ENCODE assay signal across 21 cellular contexts in genomic region chr20:59023616-59024015, GRCh38. TPM values are rescaled to one million over a fixed set of nuclear protein-coding genes. Genes with fewer than 3 reads are reported as not detected.
A peak's percentile ranks its signal among the peaks of the same experiment; 100 is the strongest.
DNase-seq lines count a peak whose midpoint lies in the region; ATAC-seq, FAIRE-seq and TF ChIP-seq lines count a peak whose summit lies in the region.
"Had no signal": no experiment of that assay in that cellular context is flagged by ENCODE, and none has a peak within 500 bp of the region (broad histone marks: within the 10 kb centered on the region; RNA-seq: fewer than 3 reads in every experiment).

No MANE protein-coding gene starts in this region.

- TF ChIP-seq POLR2A in GM12891 (IDR thresholded peaks at IDR 0.05; ENCODE audit: low read depth, low read length) = no peak

- no peak for DNase-seq in stimulated activated naive CD8-positive, alpha-beta T cell treated with anti-CD3 and anti-CD28 coated beads, Interleukin-15, amount 100 ng/mL, for 72 hours
- DNase-seq in stimulated activated naive CD8-positive, alpha-beta T cell treated with anti-CD3 and anti-CD28 coated beads, Interleukin-15, Interleukin-2, amounts not matched to agents 100 U/mL and 50 U/mL, for 24 hours = no peak
- peak; percentile 31 for DNase-seq in activated CD8-positive, alpha-beta memory T cell treated with anti-CD3 and anti-CD28 coated beads, Interleukin-2, amount 10 ng/mL, durations not matched to agents 7 days and 5 days
- DNase-seq in osteocyte (ENCODE audit: extremely low spot score, unreplicated experiment) (peak; percentile 70), sciatic nerve (ENCODE audit: low spot score) (no peak), GM12891 (ENCODE audit: insufficient read length, low spot score) (no peak), H4 (ENCODE audit: low spot score) (no peak)
- DNase-seq: Caco-2, DMS 273 treated with DMSO at 0.1 percent for 48 hours, DND-41, MV-4-11, NCI-H1417 treated with DMSO at 0.1 percent for 48 hours, NCI-H187, NCI-H2107, NCI-H446 treated with DMSO at 0.1 percent for 48 hours, NCI-H526 treated with DMSO at 0.1 percent for 48 hours, OCI-M1, SHP77 treated with DMSO at 0.1 percent for 48 hours had no signal

- no peak for TF ChIP-seq CTCF in osteocyte (IDR thresholded peaks at IDR 0.05)

- ATAC-seq in stimulated activated naive CD8-positive, alpha-beta T cell treated with anti-CD3 and anti-CD28 coated beads, Interleukin-15, amount 100 ng/mL, for 72 hours = no peak
- no peak for ATAC-seq in stimulated activated naive CD8-positive, alpha-beta T cell treated with anti-CD3 and anti-CD28 coated beads, Interleukin-15, Interleukin-2, amounts not matched to agents 100 U/mL and 50 U/mL, for 24 hours
- no peak for ATAC-seq in activated CD8-positive, alpha-beta memory T cell treated with anti-CD3 and anti-CD28 coated beads, Interleukin-2, amount 10 ng/mL, durations not matched to agents 7 days and 5 days
- no peak for ATAC-seq in sciatic nerve
- ATAC-seq: GM12878 had no signal

- CTCF ChIA-PET in activated CD8-positive, alpha-beta memory T cell treated with anti-CD3 and anti-CD28 coated beads, Interleukin-2, amount 10 ng/mL, durations not matched to agents 7 days and 5 days (lab: Charles Lee) = no interaction called here

- H3K9me3 Mint-ChIP-seq in stimulated activated naive CD8-positive, alpha-beta T cell treated with anti-CD3 and anti-CD28 coated beads, Interleukin-15, amount 100 ng/mL, for 72 hours = no peaks in the 10 kb centered on the region
- no peaks in the 10 kb centered on the region for H3K9me3 Mint-ChIP-seq in activated CD8-positive, alpha-beta memory T cell treated with anti-CD3 and anti-CD28 coated beads, Interleukin-2, amount 10 ng/mL, durations not matched to agents 7 days and 5 days (ENCODE audit: low read depth)
- no peaks in the 10 kb centered on the region for H3K9me3 Mint-ChIP-seq in osteocyte (ENCODE audit: unreplicated experiment)
- H3K9me3 Mint-ChIP-seq: CD4-positive, alpha-beta memory T cell had no signal

- peaks cover 31% of the 10 kb centered on the region for H3K4me1 Mint-ChIP-seq in stimulated activated naive CD8-positive, alpha-beta T cell treated with anti-CD3 and anti-CD28 coated beads, Interleukin-15, amount 100 ng/mL, for 72 hours
- H3K4me1 Mint-ChIP-seq in activated CD8-positive, alpha-beta memory T cell treated with anti-CD3 and anti-CD28 coated beads, Interleukin-2, amount 10 ng/mL, durations not matched to agents 7 days and 5 days = peaks cover 23% of the 10 kb centered on the region
- peaks cover 33% of the 10 kb centered on the region for H3K4me1 Mint-ChIP-seq in osteocyte (ENCODE audit: unreplicated experiment)

- H3K27me3 Mint-ChIP-seq in stimulated activated naive CD8-positive, alpha-beta T cell treated with anti-CD3 and anti-CD28 coated beads, Interleukin-15, amount 100 ng/mL, for 72 hours = no peaks in the 10 kb centered on the region
- no peaks in the 10 kb centered on the region for H3K27me3 Mint-ChIP-seq in activated CD8-positive, alpha-beta memory T cell treated with anti-CD3 and anti-CD28 coated beads, Interleukin-2, amount 10 ng/mL, durations not matched to agents 7 days and 5 days
- H3K27me3 Mint-ChIP-seq in osteocyte (ENCODE audit: unreplicated experiment) = no peaks in the 10 kb centered on the region
- H3K27me3 Mint-ChIP-seq: CD4-positive, alpha-beta memory T cell had no signal

- intact Hi-C loops in sciatic nerve (cut with DNase I) = no loop called here

- peaks cover 36% of the 10 kb centered on the region for H3K36me3 Mint-ChIP-seq in activated CD8-positive, alpha-beta memory T cell treated with anti-CD3 and anti-CD28 coated beads, Interleukin-2, amount 10 ng/mL, durations not matched to agents 7 days and 5 days
- H3K36me3 Mint-ChIP-seq in osteocyte (ENCODE audit: unreplicated experiment) = peaks cover 34% of the 10 kb centered on the region

- FAIRE-seq in GM12891 (lab: Jason Lieb, UNC) = no peak
- FAIRE-seq: GM12878 had no signal

- H3K27ac Mint-ChIP-seq in stimulated activated naive CD8-positive, alpha-beta T cell treated with anti-CD3 and anti-CD28 coated beads, Interleukin-15, amount 100 ng/mL, for 72 hours = peak overlapping the region; percentile 48 to 67
- no peak overlapping the region for H3K27ac Mint-ChIP-seq in activated CD8-positive, alpha-beta memory T cell treated with anti-CD3 and anti-CD28 coated beads, Interleukin-2, amount 10 ng/mL, durations not matched to agents 7 days and 5 days
- H3K27ac Mint-ChIP-seq in osteocyte (ENCODE audit: unreplicated experiment) = no peak overlapping the region

- H3K4me3 Mint-ChIP-seq in stimulated activated naive CD8-positive, alpha-beta T cell treated with anti-CD3 and anti-CD28 coated beads, Interleukin-15, amount 100 ng/mL, for 72 hours = no peak overlapping the region
- no peak overlapping the region for H3K4me3 Mint-ChIP-seq in activated CD8-positive, alpha-beta memory T cell treated with anti-CD3 and anti-CD28 coated beads, Interleukin-2, amount 10 ng/mL, durations not matched to agents 7 days and 5 days
- H3K4me3 Mint-ChIP-seq in osteocyte (ENCODE audit: unreplicated experiment) = no peak overlapping the region
- H3K4me3 Mint-ChIP-seq: CD4-positive, alpha-beta memory T cell had no signal

TF ChIP-seq in GM12891, 5 proteins besides CTCF, POLR2A, EP300 and RAD21:
- TF ChIP-seq POU2F2 (IDR thresholded peaks at IDR 0.05; ENCODE audit: low read depth, low read length) (no peak), POLR2AphosphoS5 (IDR thresholded peaks at IDR 0.05; ENCODE audit: low read depth, low read length) (no peak), PAX5 (IDR thresholded peaks at IDR 0.05; ENCODE audit: insufficient read depth, low read length, severe bottlenecking) (no peak), SPI1 (IDR thresholded peaks at IDR 0.05; ENCODE audit: low read depth, low read length) (no peak), TAF1 (IDR thresholded peaks at IDR 0.05; ENCODE audit: low read depth, low read length) (no peak)

RNA-seq across cellular contexts. Expression of gene TUBB1, which starts 4.4 kb away (rescaled TPM):
- not detected for total RNA-seq in activated CD8-positive, alpha-beta memory T cell treated with anti-CD3 and anti-CD28 coated beads, Interleukin-2, amount 10 ng/mL, durations not matched to agents 7 days and 5 days
- not detected in 2 replicates for total RNA-seq in osteocyte
- total RNA-seq in sciatic nerve = 1.0 TPM
- 0.27 TPM for polyA plus RNA-seq in GM12891 (2012; ENCODE audit: low read depth, missing spikeins)
- total RNA-seq in H4 (2014; rRNA removed; shearing (Covaris generic)) = not detected in 2 replicates
- total RNA-seq: CD4-positive, alpha-beta memory T cell; HT1080 had no signal
- polyA plus RNA-seq: CD4-positive, alpha-beta memory T cell had no signal

RNA-seq across cellular contexts. Expression of gene ATP5F1E, which starts 8.5 kb away (rescaled TPM):
- total RNA-seq in activated CD8-positive, alpha-beta memory T cell treated with anti-CD3 and anti-CD28 coated beads, Interleukin-2, amount 10 ng/mL, durations not matched to agents 7 days and 5 days = 10 to 100 TPM; 78.3 to 80.8 TPM
- 66.7 and 68.2 TPM in 2 replicates for total RNA-seq in osteocyte
- total RNA-seq in sciatic nerve = 38.4 TPM
- 146 TPM for polyA plus RNA-seq in GM12891 (2012; ENCODE audit: low read depth, missing spikeins)
- total RNA-seq in H4 (2014; rRNA removed; shearing (Covaris generic)) = 45.0 and 50.5 TPM in 2 replicates

RNA-seq across cellular contexts. Expression of gene CTSZ, which starts 16.6 kb away (rescaled TPM):
- total RNA-seq in activated CD8-positive, alpha-beta memory T cell treated with anti-CD3 and anti-CD28 coated beads, Interleukin-2, amount 10 ng/mL, durations not matched to agents 7 days and 5 days = 10 to 100 TPM; 39.6 to 48.0 TPM
- total RNA-seq in osteocyte (17.2 and 17.5 TPM in 2 replicates), sciatic nerve (151 TPM)
- 190 TPM for polyA plus RNA-seq in GM12891 (2012; ENCODE audit: low read depth, missing spikeins)
- total RNA-seq in H4 (2014; rRNA removed; shearing (Covaris generic)) = 0.17 and 0.18 TPM in 2 replicates

RNA-seq across cellular contexts. Expression of gene PRELID3B, which starts 19.0 kb away (rescaled TPM):
- total RNA-seq in activated CD8-positive, alpha-beta memory T cell treated with anti-CD3 and anti-CD28 coated beads, Interleukin-2, amount 10 ng/mL, durations not matched to agents 7 days and 5 days = 100 to 1,000 TPM in 1 of 2 experiments, 10 to 100 TPM in 1; 80.4 to 104 TPM
- total RNA-seq in osteocyte (38.8 and 45.1 TPM in 2 replicates), sciatic nerve (30.5 TPM)
- polyA plus RNA-seq in GM12891 (2012; ENCODE audit: low read depth, missing spikeins) = 63.8 TPM
- 46.9 and 53.4 TPM in 2 replicates for total RNA-seq in H4 (2014; rRNA removed; shearing (Covaris generic))

RNA-seq across cellular contexts. Expression of gene NELFCD, which starts 42.6 kb away (rescaled TPM):
- total RNA-seq in activated CD8-positive, alpha-beta memory T cell treated with anti-CD3 and anti-CD28 coated beads, Interleukin-2, amount 10 ng/mL, durations not matched to agents 7 days and 5 days = 10 to 100 TPM; 71.2 to 86.2 TPM
- total RNA-seq in osteocyte (60.9 and 64.5 TPM in 2 replicates), sciatic nerve (50.7 TPM)
- 62.4 TPM for polyA plus RNA-seq in GM12891 (2012; ENCODE audit: low read depth, missing spikeins)
- total RNA-seq in H4 (2014; rRNA removed; shearing (Covaris generic)) = 19.0 and 44.2 TPM in 2 replicates

Comparison
In these comparisons a context has a peak if more than half of its experiments do, and no peak if none do; other contexts are left out.
1. DNase-seq: peak in activated CD8-positive, alpha-beta memory T cell treated with anti-CD3 and anti-CD28 coated beads, Interleukin-2, amount 10 ng/mL, durations not matched to agents 7 days and 5 days (single experiment) and osteocyte (single experiment); none in stimulated activated naive CD8-positive, alpha-beta T cell treated with anti-CD3 and anti-CD28 coated beads, Interleukin-15, amount 100 ng/mL, for 72 hours (0 of 2), stimulated activated naive CD8-positive, alpha-beta T cell treated with anti-CD3 and anti-CD28 coated beads, Interleukin-15, Interleukin-2, amounts not matched to agents 100 U/mL and 50 U/mL, for 24 hours (single experiment), sciatic nerve (single experiment), GM12891 (single experiment) and H4 (single experiment).
2. H3K27ac Mint-ChIP-seq: peak in stimulated activated naive CD8-positive, alpha-beta T cell treated with anti-CD3 and anti-CD28 coated beads, Interleukin-15, amount 100 ng/mL, for 72 hours (2 of 2); none in activated CD8-positive, alpha-beta memory T cell treated with anti-CD3 and anti-CD28 coated beads, Interleukin-2, amount 10 ng/mL, durations not matched to agents 7 days and 5 days (single experiment) and osteocyte (single experiment).
3. RNA of gene CTSZ, which starts 16.6 kb away (total RNA-seq): 151 TPM in sciatic nerve (single experiment), 39.6 to 48.0 TPM in activated CD8-positive, alpha-beta memory T cell treated with anti-CD3 and anti-CD28 coated beads, Interleukin-2, amount 10 ng/mL, durations not matched to agents 7 days and 5 days and 17.2 to 17.5 TPM in osteocyte; 0.17 to 0.18 TPM in H4; every median in the first group is over 10 times any median in the second.